In the genomic region with DNA sequence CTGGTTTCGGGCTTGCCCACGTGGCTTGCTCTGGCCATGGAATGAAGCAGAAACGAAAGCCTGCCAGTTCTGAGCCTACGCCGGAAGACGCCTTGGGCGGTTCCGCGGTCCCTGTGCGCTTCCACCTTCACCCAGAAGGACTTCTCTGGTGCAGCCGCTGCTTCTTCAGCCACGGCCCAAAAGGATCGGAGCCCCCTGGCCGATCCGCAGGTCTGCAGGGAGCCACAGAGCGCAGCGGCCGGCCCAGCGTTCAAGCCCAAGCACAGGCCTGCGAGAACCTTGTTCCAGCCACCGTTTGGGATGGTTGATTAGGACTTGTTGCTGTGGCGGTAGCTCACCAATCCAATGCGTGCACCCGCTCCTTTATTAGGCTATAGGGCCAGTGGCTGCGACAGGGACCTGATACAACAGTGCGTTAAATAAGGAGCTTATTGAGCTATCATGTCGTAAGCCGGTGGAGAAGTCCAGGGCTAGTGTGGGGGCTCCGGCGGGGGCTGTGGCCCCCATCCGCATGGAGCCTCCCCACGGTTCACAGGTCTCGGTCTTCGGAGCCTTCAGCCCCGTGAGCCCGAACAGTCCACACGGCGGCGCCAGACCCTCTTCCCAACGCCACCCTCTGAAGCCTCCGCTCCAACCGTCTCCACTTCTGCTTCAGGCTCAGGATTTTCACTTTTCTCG, we compare ENCODE assay signal across 8 cellular contexts. TPM values are rescaled to one million over a fixed set of nuclear protein-coding genes. Genes with fewer than 3 reads are reported as not detected.
DNase-seq lines count a peak whose midpoint lies in the region; ATAC-seq, FAIRE-seq and TF ChIP-seq lines count a peak whose summit lies in the region.
"Had no signal": no experiment of that assay in that cellular context is flagged by ENCODE, and none has a peak within 500 bp of the region (broad histone marks: within the 10 kb centered on the region; RNA-seq: fewer than 3 reads in every experiment).

No MANE protein-coding gene starts in this region.

- H3K4me2 ChIP-seq in mesendoderm (ENCODE audit: low read length) = peak overlapping the region; percentile 39

- H3K27me3 ChIP-seq in mesendoderm (ENCODE audit: insufficient read depth, low read length, poor library complexity) (no peaks in the 10 kb centered on the region), suprapubic skin (peaks cover 13% of the 10 kb centered on the region)

- H3K18ac ChIP-seq in mesendoderm (ENCODE audit: low read length) = no peak overlapping the region

- no peak for TF ChIP-seq POLR2A in suprapubic skin (IDR thresholded peaks at IDR 0.05)

- no peak overlapping the region for H2BK5ac ChIP-seq in mesendoderm (ENCODE audit: low read length)

- ATAC-seq in GM19324 (IDR thresholded peaks at IDR 0.05; ENCODE audit: low FRiP score, unreplicated experiment) = peak; percentile 53
- no peak for ATAC-seq in HG02571 (IDR thresholded peaks at IDR 0.05; ENCODE audit: unreplicated experiment)

- H3K4me3 Mint-ChIP-seq in dendritic cell treated with granulocyte-macrophage colony-stimulating factor and Interleukin-4, amounts not matched to agents 40 ng/mL and 50 ng/mL, for 4 days = peak overlapping the region; percentile 69

- H3K27me3 Mint-ChIP-seq in dendritic cell treated with granulocyte-macrophage colony-stimulating factor and Interleukin-4, amounts not matched to agents 40 ng/mL and 50 ng/mL, for 4 days = peaks cover 11% of the 10 kb centered on the region

- H3K4me1 ChIP-seq in mesendoderm (ENCODE audit: control insufficient read depth, low read depth, low read length) = peaks cover 3% of the 10 kb centered on the region
- peaks cover 5% of the 10 kb centered on the region for H3K4me1 ChIP-seq in suprapubic skin

- no peak overlapping the region for H4K8ac ChIP-seq in mesendoderm (ENCODE audit: low read depth, low read length)

- H3K36me3 Mint-ChIP-seq in dendritic cell treated with granulocyte-macrophage colony-stimulating factor and Interleukin-4, amounts not matched to agents 40 ng/mL and 50 ng/mL, for 4 days (ENCODE audit: low read depth) = no peaks in the 10 kb centered on the region

- H3K36me3 ChIP-seq in mesendoderm (ENCODE audit: control insufficient read depth, insufficient read depth, low read length) = no peaks in the 10 kb centered on the region
- H3K36me3 ChIP-seq in suprapubic skin = no peaks in the 10 kb centered on the region

- H3K27ac ChIP-seq in mesendoderm (ENCODE audit: low read depth, low read length) (no peak overlapping the region), suprapubic skin (no peak overlapping the region)
- H3K27ac ChIP-seq: VCaP had no signal

- H3K27ac Mint-ChIP-seq in dendritic cell treated with granulocyte-macrophage colony-stimulating factor and Interleukin-4, amounts not matched to agents 40 ng/mL and 50 ng/mL, for 4 days = peak overlapping the region; percentile 67

- no peaks in the 10 kb centered on the region for H3K9me3 Mint-ChIP-seq in dendritic cell treated with granulocyte-macrophage colony-stimulating factor and Interleukin-4, amounts not matched to agents 40 ng/mL and 50 ng/mL, for 4 days

- no peak overlapping the region for H2BK120ac ChIP-seq in mesendoderm (ENCODE audit: low read depth, low read length)

- no peaks in the 10 kb centered on the region for H3K9me3 ChIP-seq in suprapubic skin

- H3K4me3 ChIP-seq in WI38 (ENCODE audit: low read depth, low read length) (no peak overlapping the region), mesendoderm (ENCODE audit: low read length) (no peak overlapping the region), suprapubic skin (peak overlapping the region; percentile 36)

- no peaks in the 10 kb centered on the region for H3K79me1 ChIP-seq in mesendoderm (ENCODE audit: low read length)

- DNase-seq in mesendoderm = peak; percentile 77
- DNase-seq in suprapubic skin (ENCODE audit: low spot score in 2 of 2) = no peak
- no peak for DNase-seq in HTR-8/SVneo (ENCODE audit: insufficient read length, low spot score)

- TF ChIP-seq CTCF in WI38 (IDR thresholded peaks at IDR 0.05; ENCODE audit: low read depth, low read length) = peak; percentile 41
- peak in 1 of 2 donors; percentile 49 for TF ChIP-seq CTCF in suprapubic skin (IDR thresholded peaks at IDR 0.05)

- no peak overlapping the region for H2AK5ac ChIP-seq in mesendoderm (ENCODE audit: low read length)

- no peak for TF ChIP-seq EP300 in suprapubic skin (IDR thresholded peaks at IDR 0.05)

- no CpG with 5 or more reads among the region's 43 CpGs for WGBS in mesendoderm (ENCODE audit: extremely low coverage, insufficient coverage, low lambda C conversion rate)
- WGBS in suprapubic skin = 25% methylated on average over 30 of the region's 43 CpGs

- FAIRE-seq in HTR-8/SVneo (lab: Jason Lieb, UNC) = no peak

- H3K9ac ChIP-seq in mesendoderm (ENCODE audit: low read length) = peak overlapping the region; percentile 70

- H4K5ac ChIP-seq in mesendoderm (ENCODE audit: low read length) = no peak overlapping the region

- peak overlapping the region; percentile 88 for H3K56ac ChIP-seq in mesendoderm (ENCODE audit: low read length)

- H3K4me1 Mint-ChIP-seq in dendritic cell treated with granulocyte-macrophage colony-stimulating factor and Interleukin-4, amounts not matched to agents 40 ng/mL and 50 ng/mL, for 4 days (ENCODE audit: low read depth) = peaks cover 15% of the 10 kb centered on the region

- H3K23ac ChIP-seq in mesendoderm (ENCODE audit: low read length) = peak overlapping the region; percentile 66

- intact Hi-C loops in dendritic cell treated with granulocyte-macrophage colony-stimulating factor and Interleukin-4, amounts not matched to agents 40 ng/mL and 50 ng/mL, for 4 days (cut with micrococcal nuclease) = no loop called here

- H3K79me2 ChIP-seq in mesendoderm (ENCODE audit: control insufficient read depth, insufficient read depth, low read length) = no peaks in the 10 kb centered on the region

- no peak overlapping the region for H3K4ac ChIP-seq in mesendoderm (ENCODE audit: low read depth, low read length)

- H2BK15ac ChIP-seq in mesendoderm (replicated peaks; ENCODE audit: low read depth) = no peak overlapping the region

RNA-seq across cellular contexts. Expression of gene MPP2, which starts 10.2 kb away (rescaled TPM):
- polyA plus RNA-seq in mesendoderm (2013, experiment 1 of 2) = 7.5 TPM
- polyA plus RNA-seq in mesendoderm (2013, experiment 2 of 2) = 7.9 TPM
- 1 to 10 TPM; 2.3 to 2.7 (median 2.5) TPM for total RNA-seq in suprapubic skin

RNA-seq across cellular contexts. Expression of gene PPY, which starts 24.8 kb away (rescaled TPM):
- not detected for polyA plus RNA-seq in mesendoderm (2013, experiment 1 of 2)
- not detected for polyA plus RNA-seq in mesendoderm (2013, experiment 2 of 2)
- not detected for total RNA-seq in suprapubic skin

RNA-seq across cellular contexts. Expression of gene PYY, which starts 36.3 kb away (rescaled TPM):
- polyA plus RNA-seq in mesendoderm (2013, experiment 1 of 2) = 0.69 TPM
- 0.67 TPM for polyA plus RNA-seq in mesendoderm (2013, experiment 2 of 2)
- total RNA-seq in suprapubic skin = not detected
